Comparison of ENCODE assay signal across 14 cellular contexts in genomic region chr13:77980592-77980991, GRCh38.
DNase-seq lines count a peak whose midpoint lies in the region; ATAC-seq and TF ChIP-seq lines count a peak whose summit lies in the region.
"Had no signal": no experiment of that assay in that cellular context is flagged by ENCODE, and none has a peak within 500 bp of the region (broad histone marks: within the 10 kb centered on the region; RNA-seq: fewer than 3 reads in every experiment).

No MANE protein-coding gene starts in this region.

- H3K36me3 ChIP-seq in PC-9 (ENCODE audit: low read depth), result no peaks in the 10 kb centered on the region
- H3K36me3 ChIP-seq in neural progenitor cell, result no peaks in the 10 kb centered on the region
- no peaks in the 10 kb centered on the region for H3K36me3 ChIP-seq in colonic mucosa

- peak overlapping the region; percentile 53 for H3K27ac ChIP-seq in PC-9
- H3K27ac ChIP-seq in neural progenitor cell, result no peak overlapping the region
- no peak overlapping the region for H3K27ac ChIP-seq in colonic mucosa
- H3K27ac ChIP-seq: parathyroid adenoma, VCaP had no signal

- intact Hi-C loops in PC-9 (cut with micrococcal nuclease; ENCODE audit: unreplicated experiment) (no loop called here), colonic mucosa (cut with DNase I) (no loop called here)

- H4K20me1 ChIP-seq in PC-9 (ENCODE audit: insufficient read depth) (no peaks in the 10 kb centered on the region), neural progenitor cell (ENCODE audit: low read depth) (no peaks in the 10 kb centered on the region)

- H3K9me2 ChIP-seq in PC-9 (ENCODE audit: insufficient read depth), result no peaks in the 10 kb centered on the region

- H3K9me3 ChIP-seq in PC-9 (ENCODE audit: insufficient read depth, low read depth) (peaks cover 3% of the 10 kb centered on the region), neural progenitor cell (ENCODE audit: low read depth) (no peaks in the 10 kb centered on the region), colonic mucosa (no peaks in the 10 kb centered on the region)

- peaks cover 27% of the 10 kb centered on the region for H3K9me3 Mint-ChIP-seq in neural progenitor cell
- H3K9me3 Mint-ChIP-seq: activated naive CD4-positive, alpha-beta T cell treated with anti-CD3 and anti-CD28 coated beads, Interleukin-2, amount 50 U/mL, for 24 hours had no signal

- peaks cover 15% of the 10 kb centered on the region for H3K4me1 Mint-ChIP-seq in neural progenitor cell
- H3K4me1 Mint-ChIP-seq: activated naive CD4-positive, alpha-beta T cell treated with anti-CD3 and anti-CD28 coated beads, Interleukin-2, amount 50 U/mL, for 24 hours; CD14-positive monocyte had no signal

- H3K9ac ChIP-seq in neural progenitor cell (no peak overlapping the region), colonic mucosa (ENCODE audit: low read depth in 2 of 2, low read length in 2 of 2) (no peak overlapping the region)
- H3K9ac ChIP-seq: parathyroid adenoma had no signal

- CTCF ChIA-PET in PC-9 (lab: Charles Lee), result no interaction called here

- H3K36me3 Mint-ChIP-seq in neural progenitor cell, result peaks cover 4% of the 10 kb centered on the region
- H3K36me3 Mint-ChIP-seq: activated naive CD4-positive, alpha-beta T cell treated with anti-CD3 and anti-CD28 coated beads, Interleukin-2, amount 50 U/mL, for 24 hours; CD14-positive monocyte had no signal

- H3F3A ChIP-seq in PC-9 (ENCODE audit: insufficient read depth, low read depth), result no peaks in the 10 kb centered on the region
- no peaks in the 10 kb centered on the region for H3F3A ChIP-seq in neural progenitor cell (ENCODE audit: low read depth)

- peak; percentile 25 for DNase-seq in AG08396 (ENCODE audit: low spot score)
- peak in 1 of 2 experiments; percentile 14 for DNase-seq in PC-9
- peak; percentile 79 for DNase-seq in fibroblast of peridontal ligament (ENCODE audit: extremely low read depth)
- peak; percentile 4 for DNase-seq in neural progenitor cell (ENCODE audit: low spot score)
- DNase-seq in GM20000 (ENCODE audit: low spot score), result no peak
- DNase-seq in colonic mucosa, result no peak
- DNase-seq in SIG-M5 treated with dmso at 0.1 percent for 504 hours (lab: John Stamatoyannopoulos, UW; ENCODE audit: unreplicated experiment), result no peak
- DNase-seq: H9, NCI-H446 had no signal

- TF ChIP-seq CTCF in PC-9 (conservative IDR thresholded peaks at IDR 0.05), result no peak
- no peak for TF ChIP-seq CTCF in neural progenitor cell (IDR thresholded peaks at IDR 0.05)
- no peak for TF ChIP-seq CTCF in GM20000 (IDR thresholded peaks at IDR 0.05; ENCODE audit: extremely low read depth, missing control alignments)
- TF ChIP-seq CTCF in colonic mucosa (IDR thresholded peaks at IDR 0.05), result no peak

- H3K27ac Mint-ChIP-seq in neural progenitor cell, result peak overlapping the region; percentile 90
- H3K27ac Mint-ChIP-seq: activated naive CD4-positive, alpha-beta T cell treated with anti-CD3 and anti-CD28 coated beads, Interleukin-2, amount 50 U/mL, for 24 hours; CD14-positive monocyte had no signal

- H2AFZ ChIP-seq in PC-9 (peak overlapping the region; percentile 30; the same call in 1 of the 2 replicates), neural progenitor cell (replicated peaks) (peak overlapping the region; percentile 75)
- H2AFZ ChIP-seq: parathyroid adenoma had no signal

- no peaks in the 10 kb centered on the region for H3K79me2 ChIP-seq in PC-9 (ENCODE audit: low read depth)
- no peaks in the 10 kb centered on the region for H3K79me2 ChIP-seq in neural progenitor cell (ENCODE audit: low read depth)
- H3K79me2 ChIP-seq: parathyroid adenoma had no signal

- no TSS peak for BruUV-seq in PC-9 (replicated peaks; lab: Mats Ljungman, UMichigan)

- H3K4me1 ChIP-seq in PC-9 (replicated peaks; ENCODE audit: insufficient read depth), result peaks cover 14% of the 10 kb centered on the region; the same call in 1 of the 2 replicates
- H3K4me1 ChIP-seq in neural progenitor cell, result peaks cover 6% of the 10 kb centered on the region
- H3K4me1 ChIP-seq in colonic mucosa, result no peaks in the 10 kb centered on the region
- H3K4me1 ChIP-seq: parathyroid adenoma had no signal

- peaks cover 2% of the 10 kb centered on the region for H3K27me3 Mint-ChIP-seq in neural progenitor cell (ENCODE audit: insufficient read depth, low read depth)
- H3K27me3 Mint-ChIP-seq: activated naive CD4-positive, alpha-beta T cell treated with anti-CD3 and anti-CD28 coated beads, Interleukin-2, amount 50 U/mL, for 24 hours had no signal

- H3K27me3 ChIP-seq in PC-9 (ENCODE audit: insufficient read depth, low read depth) (no peaks in the 10 kb centered on the region), neural progenitor cell (no peaks in the 10 kb centered on the region), colonic mucosa (no peaks in the 10 kb centered on the region)

- peak overlapping the region; percentile 19; the same call in 1 of the 2 replicates for H3K4me2 ChIP-seq in PC-9
- no peak overlapping the region for H3K4me2 ChIP-seq in neural progenitor cell

- H3K4me3 ChIP-seq in PC-9, result no peak overlapping the region; the same call in 1 of the 2 replicates
- H3K4me3 ChIP-seq in neural progenitor cell, result no peak overlapping the region
- H3K4me3 ChIP-seq in colonic mucosa, result no peak overlapping the region

- ATAC-seq in GM19351 (IDR thresholded peaks at IDR 0.05; ENCODE audit: unreplicated experiment), result no peak

- H3K4me3 Mint-ChIP-seq in neural progenitor cell, result no peak overlapping the region
- H3K4me3 Mint-ChIP-seq: activated naive CD4-positive, alpha-beta T cell treated with anti-CD3 and anti-CD28 coated beads, Interleukin-2, amount 50 U/mL, for 24 hours; CD14-positive monocyte; H9 had no signal

- POLR2A ChIA-PET in PC-9 (lab: Charles Lee; ENCODE audit: unreplicated experiment), result no interaction called here

Comparison
In these comparisons a context has a peak if more than half of its experiments do, and no peak if none do; other contexts are left out.
1. DNase-seq: peak in AG08396 (single experiment), fibroblast of peridontal ligament (single experiment) and neural progenitor cell (single experiment); none in GM20000 (single experiment), colonic mucosa (single experiment) and SIG-M5 treated with dmso at 0.1 percent for 504 hours (single experiment).